In the genomic region with DNA sequence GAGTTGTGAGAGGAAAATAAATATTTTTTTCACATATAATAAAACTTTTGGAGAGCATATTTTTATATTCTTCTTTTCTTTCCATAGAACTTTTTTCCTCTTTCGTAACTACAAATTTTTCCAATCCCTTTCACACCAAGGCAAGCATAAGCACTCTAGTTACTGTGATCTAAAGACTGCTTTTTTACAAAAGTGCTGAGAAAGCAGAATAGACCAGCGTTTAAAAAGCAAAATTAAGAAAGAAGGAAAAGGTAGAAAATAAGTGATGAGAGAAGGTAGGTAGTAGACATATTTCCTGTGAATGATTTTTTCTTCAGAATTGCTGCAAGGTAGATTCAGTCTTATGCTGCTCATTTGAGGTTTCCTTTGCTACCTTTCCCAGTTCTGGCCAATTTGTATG, we compare ENCODE assay signal across 24 cellular contexts.
A peak's percentile ranks its signal among the peaks of the same experiment; 100 is the strongest.
DNase-seq lines count a peak whose midpoint lies in the region; ATAC-seq, FAIRE-seq and TF ChIP-seq lines count a peak whose summit lies in the region.
"Had no signal": no experiment of that assay in that cellular context is flagged by ENCODE, and none has a peak within 500 bp of the region (broad histone marks: within the 10 kb centered on the region; RNA-seq: fewer than 3 reads in every experiment).

No MANE protein-coding gene starts in this region.

- TF ChIP-seq CTCF in HepG2 (CRISPR knock-in tag; IDR thresholded peaks at IDR 0.05) (no peak), right lobe of liver (IDR thresholded peaks at IDR 0.05) (no peak), K562 (IDR thresholded peaks at IDR 0.05 in 2 of 3, conservative IDR thresholded peaks at IDR 0.05 in 1 of 3; ENCODE audit: insufficient read depth in 2 of 3, low read depth in 1 of 3, low read length in 3 of 3) (no peak), smooth muscle cell (IDR thresholded peaks at IDR 0.05; ENCODE audit: borderline replicate concordance, insufficient read depth, poor library complexity, severe bottlenecking) (no peak), spleen (IDR thresholded peaks at IDR 0.05 in 8 of 11, conservative IDR thresholded peaks at IDR 0.05 in 3 of 11) (no peak)

- no peak for TF ChIP-seq POLR2A in HepG2 (IDR thresholded peaks at IDR 0.05; ENCODE audit: insufficient read depth in 1 of 2, low read depth in 2 of 2, low read length in 2 of 2)
- TF ChIP-seq POLR2A in right lobe of liver (IDR thresholded peaks at IDR 0.05) = no peak
- TF ChIP-seq POLR2A in K562 (conservative IDR thresholded peaks at IDR 0.05) = no peak
- TF ChIP-seq POLR2A in spleen (IDR thresholded peaks at IDR 0.05) = no peak

- CTCF ChIA-PET in HepG2 (lab: Yijun Ruan, JAX; ENCODE audit: low intra/inter-chr PET ratio, low total read pairs) (no interaction called here), K562 (lab: Yijun Ruan, JAX; ENCODE audit: low intra/inter-chr PET ratio) (no interaction called here)

- TF ChIP-seq EP300 in HepG2 (IDR thresholded peaks at IDR 0.05; ENCODE audit: low read depth in 2 of 2, low read length in 2 of 2) (no peak), HepG2 (CRISPR knock-in tag; IDR thresholded peaks at IDR 0.05; ENCODE audit: borderline replicate concordance) (no peak), K562 (IDR thresholded peaks at IDR 0.05; ENCODE audit: low read length) (no peak)

- H2AFZ ChIP-seq in HepG2 (ENCODE audit: low read length) (no peak overlapping the region), K562 (ENCODE audit: low read depth, low read length) (no peak overlapping the region), smooth muscle cell (ENCODE audit: low read depth) (peak overlapping the region; percentile 19)
- H2AFZ ChIP-seq: GM23248 had no signal

- H4K20me1 ChIP-seq in HepG2 (ENCODE audit: insufficient read depth, low read length) = no peaks in the 10 kb centered on the region
- H4K20me1 ChIP-seq in K562 (replicated peaks; ENCODE audit: control insufficient read depth, insufficient read depth, low read length) = no peaks in the 10 kb centered on the region
- H4K20me1 ChIP-seq in smooth muscle cell (ENCODE audit: low read depth) = no peaks in the 10 kb centered on the region
- H4K20me1 ChIP-seq: BLaER1 treated with 17β-estradiol and CSF1 and Interleukin-3, amounts not matched to agents 10 nM and 100 nM had no signal

- DNase-seq in HepG2 (ENCODE audit: low spot score) (no peak), right lobe of liver (no peak), K562 (ENCODE audit: extremely low read depth in 1 of 4, low spot score in 3 of 4) (no peak), smooth muscle cell (lab: John Stamatoyannopoulos, UW; ENCODE audit: unreplicated experiment) (no peak), spleen (no peak), small intestine (no peak)
- DNase-seq: ACHN; AML-193; BE2C; CD4-positive, alpha-beta T cell; CD8-positive, alpha-beta memory T cell; DMS 273 treated with DMSO at 0.1 percent for 48 hours; DMS79; EL; GDM1; GM23248; H9; HFFc6 had no signal

- TF ChIP-seq RAD21 in HepG2 (CRISPR knock-in tag; IDR thresholded peaks at IDR 0.05) = no peak
- TF ChIP-seq RAD21 in K562 (CRISPR knock-in tag; conservative IDR thresholded peaks at IDR 0.05 in 1 of 2, IDR thresholded peaks at IDR 0.05 in 1 of 2) = no peak

- no peak overlapping the region for H3K4me3 ChIP-seq in HepG2 (replicated peaks in 1 of 3; ENCODE audit: insufficient read depth in 1 of 3, low read depth in 2 of 3, low read length in 3 of 3)
- no peak overlapping the region for H3K4me3 ChIP-seq in right lobe of liver
- no peak overlapping the region for H3K4me3 ChIP-seq in K562
- H3K4me3 ChIP-seq in smooth muscle cell = no peak overlapping the region
- no peak overlapping the region for H3K4me3 ChIP-seq in spleen
- H3K4me3 ChIP-seq in small intestine (ENCODE audit: low read depth in 1 of 2, low read length in 2 of 2) = no peak overlapping the region
- H3K4me3 ChIP-seq: BLaER1 treated with 17β-estradiol and CSF1 and Interleukin-3, amounts not matched to agents 10 nM and 100 nM; GM12878; GM23248 had no signal

- H3K4me1 ChIP-seq in HepG2 (ENCODE audit: insufficient read depth, low read length) (no peaks in the 10 kb centered on the region), right lobe of liver (no peaks in the 10 kb centered on the region), K562 (replicated peaks in 1 of 2; ENCODE audit: control insufficient read depth in 2 of 2, insufficient read depth in 2 of 2, low read length in 2 of 2) (no peaks in the 10 kb centered on the region), smooth muscle cell (ENCODE audit: low read depth) (no peaks in the 10 kb centered on the region), spleen (no peaks in the 10 kb centered on the region), small intestine (ENCODE audit: control insufficient read depth in 2 of 2, insufficient read depth in 1 of 2, low read depth in 1 of 2, low read length in 1 of 2) (no peaks in the 10 kb centered on the region)
- H3K4me1 ChIP-seq: BE2C had no signal

- in situ Hi-C loops in HepG2 (cut with HindIII; ENCODE audit: extremely low pct_ligation_motif_present, low pct_unique_long_range_greater_than_20kb) = no loop called here
- in situ Hi-C loops in K562 (cut with MboI) = no loop called here

- no peaks in the 10 kb centered on the region for H3K36me3 ChIP-seq in HepG2 (replicated peaks in 1 of 2; ENCODE audit: control insufficient read depth in 1 of 2, insufficient read depth in 2 of 2, low read length in 2 of 2)
- H3K36me3 ChIP-seq in right lobe of liver = no peaks in the 10 kb centered on the region
- no peaks in the 10 kb centered on the region for H3K36me3 ChIP-seq in K562 (ENCODE audit: control insufficient read depth, insufficient read depth, low read length)
- H3K36me3 ChIP-seq in smooth muscle cell (ENCODE audit: low read depth) = no peaks in the 10 kb centered on the region
- H3K36me3 ChIP-seq in spleen = no peaks in the 10 kb centered on the region
- no peaks in the 10 kb centered on the region for H3K36me3 ChIP-seq in small intestine (ENCODE audit: control insufficient read depth in 2 of 2, insufficient read depth in 2 of 2, low read length in 2 of 2)
- H3K36me3 ChIP-seq: BE2C had no signal

- POLR2A ChIA-PET in HepG2 (lab: Yijun Ruan, JAX) = no interaction called here
- POLR2A ChIA-PET in K562 (lab: Yijun Ruan, JAX) = no interaction called here

- H3F3A ChIP-seq in smooth muscle cell (ENCODE audit: low read depth) = peaks cover 6% of the 10 kb centered on the region

- H3K9me1 ChIP-seq in K562 (ENCODE audit: control insufficient read depth, insufficient read depth, low read length) = no peaks in the 10 kb centered on the region

- no peaks in the 10 kb centered on the region for H3K27me3 ChIP-seq in HepG2 (ENCODE audit: control insufficient read depth in 1 of 2, insufficient read depth in 2 of 2, low read length in 2 of 2)
- no peaks in the 10 kb centered on the region for H3K27me3 ChIP-seq in right lobe of liver
- no peaks in the 10 kb centered on the region for H3K27me3 ChIP-seq in K562 (ENCODE audit: control insufficient read depth in 2 of 2, insufficient read depth in 2 of 2, low read length in 2 of 2)
- H3K27me3 ChIP-seq in smooth muscle cell (ENCODE audit: low read depth) = no peaks in the 10 kb centered on the region
- H3K27me3 ChIP-seq in spleen (replicated peaks in 1 of 7) = no peaks in the 10 kb centered on the region
- H3K27me3 ChIP-seq in small intestine (ENCODE audit: control insufficient read depth in 2 of 2, insufficient read depth in 2 of 2, low read length in 2 of 2) = no peaks in the 10 kb centered on the region
- H3K27me3 ChIP-seq: BE2C; BLaER1 treated with 17β-estradiol and CSF1 and Interleukin-3, amounts not matched to agents 10 nM and 100 nM had no signal

- no peak overlapping the region for H3K9ac ChIP-seq in HepG2 (ENCODE audit: insufficient read depth, low read depth, low read length)
- no peak overlapping the region for H3K9ac ChIP-seq in K562 (ENCODE audit: insufficient read depth in 1 of 2, low read depth in 2 of 2, low read length in 2 of 2)
- no peak overlapping the region for H3K9ac ChIP-seq in smooth muscle cell (ENCODE audit: low read depth)
- H3K9ac ChIP-seq: BLaER1 treated with 17β-estradiol and CSF1 and Interleukin-3, amounts not matched to agents 10 nM and 100 nM; GM23248 had no signal

- H3K27ac ChIP-seq in HepG2 (ENCODE audit: extremely low read length, insufficient read depth, low read length) = no peak overlapping the region
- H3K27ac ChIP-seq in right lobe of liver = no peak overlapping the region
- no peak overlapping the region for H3K27ac ChIP-seq in K562 (ENCODE audit: extremely low read depth, low read depth, low read length)
- H3K27ac ChIP-seq in smooth muscle cell (ENCODE audit: low read depth) = no peak overlapping the region
- no peak overlapping the region for H3K27ac ChIP-seq in spleen
- no peak overlapping the region for H3K27ac ChIP-seq in small intestine (ENCODE audit: low read depth in 1 of 2, low read length in 1 of 2)
- H3K27ac ChIP-seq: 22Rv1; BLaER1 treated with 17β-estradiol and CSF1 and Interleukin-3, amounts not matched to agents 10 nM and 100 nM; GM23248 had no signal

- H3K4me2 ChIP-seq in HepG2 (ENCODE audit: low read depth, low read length) (no peak overlapping the region), K562 (ENCODE audit: insufficient read depth, low read length) (no peak overlapping the region), smooth muscle cell (no peak overlapping the region)
- H3K4me2 ChIP-seq: BLaER1 treated with 17β-estradiol and CSF1 and Interleukin-3, amounts not matched to agents 10 nM and 100 nM had no signal

- 77% methylated on average over 2 of the region's 2 CpGs for WGBS in HepG2 (ENCODE audit: low lambda C conversion rate)
- WGBS in right lobe of liver (ENCODE audit: insufficient coverage, low coverage, low lambda C conversion rate, missing lambda C conversion rate) = 33% methylated on average over 2 of the region's 2 CpGs
- WGBS in K562 (ENCODE audit: insufficient coverage, low coverage, missing lambda C conversion rate) = 0% methylated on average over 2 of the region's 2 CpGs
- 82% methylated on average over 2 of the region's 2 CpGs for WGBS in smooth muscle cell (ENCODE audit: low lambda C conversion rate)
- 82 to 94% (median 83%) methylated on average over 2 of the region's 2 CpGs for WGBS in spleen, 5 donors
- WGBS in small intestine, 3 donors = 77 to 87% (median 86%) methylated on average over 2 of the region's 2 CpGs

- ATAC-seq in HepG2 (no peak), right lobe of liver (no peak), K562 (no peak)
- ATAC-seq: GM12878 had no signal

- H3K9me3 ChIP-seq in HepG2 (ENCODE audit: low read length) = peaks cover 9% of the 10 kb centered on the region; the same call in 1 of the 2 replicates
- no peaks in the 10 kb centered on the region for H3K9me3 ChIP-seq in right lobe of liver
- no peaks in the 10 kb centered on the region; the same call in 1 of the 2 replicates for H3K9me3 ChIP-seq in K562 (replicated peaks; ENCODE audit: control insufficient read depth, insufficient read depth, low read depth, low read length)
- H3K9me3 ChIP-seq in smooth muscle cell (replicated peaks; ENCODE audit: low read depth) = no peaks in the 10 kb centered on the region
- H3K9me3 ChIP-seq in spleen = peaks cover 0 to 9% (median 8%) of the 10 kb centered on the region in 8 donors
- H3K9me3 ChIP-seq in small intestine (ENCODE audit: control insufficient read depth, low read depth) = no peaks in the 10 kb centered on the region
- H3K9me3 ChIP-seq: BE2C had no signal

- FAIRE-seq in HepG2 (lab: Jason Lieb, UNC) (no peak), K562 (lab: Jason Lieb, UNC) (no peak), small intestine (lab: Jason Lieb, UNC) (no peak)
- FAIRE-seq: A204.1, D721Med, GM12878, GM19239 had no signal

- no peaks in the 10 kb centered on the region for H3K79me2 ChIP-seq in HepG2 (ENCODE audit: insufficient read depth, low read length)
- no peaks in the 10 kb centered on the region for H3K79me2 ChIP-seq in K562 (ENCODE audit: control insufficient read depth, insufficient read depth, low read length)
- H3K79me2 ChIP-seq in smooth muscle cell (ENCODE audit: low read depth) = no peaks in the 10 kb centered on the region

- intact Hi-C loops in HepG2 (cut with micrococcal nuclease; ENCODE audit: unreplicated experiment) = no loop called here
- intact Hi-C loops in right lobe of liver (cut with DNase I) = no loop called here
- intact Hi-C loops in K562 (cut with micrococcal nuclease) = no loop called here
- intact Hi-C loops in spleen (cut with DNase I; ENCODE audit: low total_unique reads) = no loop called here

- BruUV-seq in HepG2 (replicated peaks; lab: Mats Ljungman, UMichigan) = no TSS peak
- no TSS peak for BruUV-seq in K562 (replicated peaks; lab: Mats Ljungman, UMichigan)
